In genomic region chr14:52068741-52069616, GRCh38 we compare ENCODE assay signal across 8 cellular contexts. TPM values are rescaled to one million over a fixed set of nuclear protein-coding genes. Genes with fewer than 3 reads are reported as not detected.
A peak's percentile ranks its signal among the peaks of the same experiment; 100 is the strongest.
DNase-seq lines count a peak whose midpoint lies in the region; ATAC-seq, FAIRE-seq and TF ChIP-seq lines count a peak whose summit lies in the region.

NID2 (minus strand) TSS chr14:52069059; CDS start chr14:52068994, 65 bp downstream.

- FAIRE-seq in endothelial cell of umbilical vein (lab: Jason Lieb, UNC) = peak; percentile 84

- no peak for ATAC-seq in HG02763 (IDR thresholded peaks at IDR 0.05; ENCODE audit: unreplicated experiment)
- ATAC-seq in GM21526 (IDR thresholded peaks at IDR 0.05; ENCODE audit: low FRiP score, unreplicated experiment) = no peak

- DNase-seq in CD4-positive, alpha-beta memory T cell = peak; percentile 27 to 42 (median 36)
- DNase-seq in activated CD4-positive, alpha-beta memory T cell treated with anti-CD3 and anti-CD28 coated beads, Interleukin-2, amount 10 ng/mL, durations not matched to agents 7 days and 5 days = peak; percentile 44
- DNase-seq in endothelial cell of umbilical vein (ENCODE audit: low read depth, low spot score) (peak; percentile 68), medulla oblongata (ENCODE audit: extremely low spot score) (peak; percentile 72)
- peak; percentile 29 for DNase-seq in stimulated activated CD8-positive, alpha-beta memory T cell treated with anti-CD3 and anti-CD28 coated beads, Interleukin-15, amount 100 ng/mL, for 24 hours (ENCODE audit: low read depth)

- peaks cover 10 to 43% (median 21%) of the 10 kb centered on the region in 4 donors for H3K4me1 Mint-ChIP-seq in CD4-positive, alpha-beta memory T cell
- H3K4me1 Mint-ChIP-seq in activated CD4-positive, alpha-beta memory T cell treated with anti-CD3 and anti-CD28 coated beads, Interleukin-2, amount 10 ng/mL, durations not matched to agents 7 days and 5 days = peaks cover 22% of the 10 kb centered on the region

- no peaks in the 10 kb centered on the region for H3K9me3 ChIP-seq in CD4-positive, alpha-beta memory T cell (ENCODE audit: control insufficient read depth in 1 of 2, low read length in 2 of 2)
- no peaks in the 10 kb centered on the region for H3K9me3 ChIP-seq in HUES48 (ENCODE audit: control insufficient read depth, insufficient read depth, low read length)
- H3K9me3 ChIP-seq in endothelial cell of umbilical vein (replicated peaks; ENCODE audit: control insufficient read depth, insufficient read depth, low read length) = no peaks in the 10 kb centered on the region

- no peaks in the 10 kb centered on the region for H3K36me3 Mint-ChIP-seq in CD4-positive, alpha-beta memory T cell
- H3K36me3 Mint-ChIP-seq in activated CD4-positive, alpha-beta memory T cell treated with anti-CD3 and anti-CD28 coated beads, Interleukin-2, amount 10 ng/mL, durations not matched to agents 7 days and 5 days (ENCODE audit: low read depth) = no peaks in the 10 kb centered on the region

- no peak within 1 kb of the TSS for H3K27ac Mint-ChIP-seq in CD4-positive, alpha-beta memory T cell
- H3K27ac Mint-ChIP-seq in activated CD4-positive, alpha-beta memory T cell treated with anti-CD3 and anti-CD28 coated beads, Interleukin-2, amount 10 ng/mL, durations not matched to agents 7 days and 5 days = no peak within 1 kb of the TSS

- no peak for TF ChIP-seq CTCF in endothelial cell of umbilical vein (IDR thresholded peaks at IDR 0.05; ENCODE audit: extremely low read depth in 1 of 2, insufficient read depth in 1 of 2, low read depth in 1 of 2, low read length in 2 of 2)

- H2AFZ ChIP-seq in endothelial cell of umbilical vein (ENCODE audit: low read depth, low read length) = peak within 1 kb of the TSS; percentile 90

- H3K36me3 ChIP-seq in CD4-positive, alpha-beta memory T cell (ENCODE audit: insufficient read depth, low read length) = no peaks in the 10 kb centered on the region
- H3K36me3 ChIP-seq in HUES48 (ENCODE audit: control insufficient read depth, insufficient read depth, low read length) (no peaks in the 10 kb centered on the region), endothelial cell of umbilical vein (ENCODE audit: control insufficient read depth in 2 of 2, extremely low read depth in 1 of 2, insufficient read depth in 2 of 2, low read length in 2 of 2) (no peaks in the 10 kb centered on the region)

- CTCF ChIA-PET in CD4-positive, alpha-beta memory T cell (lab: Charles Lee; ENCODE audit: partially characterized antibody) = interaction anchor here (0.8 to 1.5 kb wide), 2 partner anchors 49 to 107 kb away, joined by 3 to 4 read pairs; no protein-coding TSS in a partner anchor
- CTCF ChIA-PET in activated CD4-positive, alpha-beta memory T cell treated with anti-CD3 and anti-CD28 coated beads, Interleukin-2, amount 10 ng/mL, durations not matched to agents 7 days and 5 days (lab: Charles Lee) = interaction anchor here (0.5 to 1.3 kb wide), 3 partner anchors 26 to 201 kb away, joined by 3 read pairs; no protein-coding TSS in a partner anchor
- CTCF ChIA-PET in endothelial cell of umbilical vein (lab: Charles Lee) = interaction anchor here (0.8 to 5.4 kb wide), 12 partner anchors 9 to 79 kb away, joined by 3 to 52 read pairs (median 4); no protein-coding TSS in a partner anchor

- peak within 1 kb of the TSS; percentile 63 to 86 (median 76) for H3K4me3 Mint-ChIP-seq in CD4-positive, alpha-beta memory T cell
- peak within 1 kb of the TSS; percentile 54 for H3K4me3 Mint-ChIP-seq in activated CD4-positive, alpha-beta memory T cell treated with anti-CD3 and anti-CD28 coated beads, Interleukin-2, amount 10 ng/mL, durations not matched to agents 7 days and 5 days

- peak within 1 kb of the TSS; percentile 84 for H3K4me2 ChIP-seq in endothelial cell of umbilical vein (ENCODE audit: insufficient read depth, low read length)

- H3K27me3 ChIP-seq in CD4-positive, alpha-beta memory T cell (ENCODE audit: insufficient read depth, low read length) = peaks cover 25% of the 10 kb centered on the region
- H3K27me3 ChIP-seq in HUES48 (ENCODE audit: control insufficient read depth, insufficient read depth, low read length) (peaks cover 56% of the 10 kb centered on the region), endothelial cell of umbilical vein (ENCODE audit: control insufficient read depth in 2 of 2, insufficient read depth in 2 of 2, low read length in 2 of 2) (peaks cover 0 to 2% of the 10 kb centered on the region in 2 experiments)

- no peak for TF ChIP-seq POLR2A in endothelial cell of umbilical vein (IDR thresholded peaks at IDR 0.05; ENCODE audit: low read depth, low read length)

- H4K20me1 ChIP-seq in endothelial cell of umbilical vein (replicated peaks; ENCODE audit: control insufficient read depth, extremely low read depth, insufficient read depth, low read length) = no peaks in the 10 kb centered on the region

- H3K9me3 Mint-ChIP-seq in CD4-positive, alpha-beta memory T cell = peaks cover 0 to 2% (median 0%) of the 10 kb centered on the region in 8 donors
- H3K9me3 Mint-ChIP-seq in activated CD4-positive, alpha-beta memory T cell treated with anti-CD3 and anti-CD28 coated beads, Interleukin-2, amount 10 ng/mL, durations not matched to agents 7 days and 5 days = no peaks in the 10 kb centered on the region

- H3K27me3 Mint-ChIP-seq in CD4-positive, alpha-beta memory T cell = peaks cover 30 to 31% of the 10 kb centered on the region in 2 donors
- H3K27me3 Mint-ChIP-seq in activated CD4-positive, alpha-beta memory T cell treated with anti-CD3 and anti-CD28 coated beads, Interleukin-2, amount 10 ng/mL, durations not matched to agents 7 days and 5 days = peaks cover 62% of the 10 kb centered on the region

- H3K4me3 ChIP-seq in CD4-positive, alpha-beta memory T cell (ENCODE audit: low read length in 2 of 2) = peak within 1 kb of the TSS; percentile 15 to 34
- peak within 1 kb of the TSS; percentile 74 for H3K4me3 ChIP-seq in HUES48 (ENCODE audit: low read depth, low read length)
- peak within 1 kb of the TSS; percentile 41 to 84 (median 63) for H3K4me3 ChIP-seq in endothelial cell of umbilical vein (replicated peaks in 1 of 3; ENCODE audit: insufficient read depth in 1 of 3, low read depth in 1 of 3, low read length in 3 of 3)

- peaks cover 39% of the 10 kb centered on the region for H3K4me1 ChIP-seq in CD4-positive, alpha-beta memory T cell (ENCODE audit: insufficient read depth, low read length)
- H3K4me1 ChIP-seq in HUES48 (ENCODE audit: control insufficient read depth, insufficient read depth, low read length) = peaks cover 3% of the 10 kb centered on the region; the same call in 1 of the 2 replicates
- peaks cover 30% of the 10 kb centered on the region for H3K4me1 ChIP-seq in endothelial cell of umbilical vein (ENCODE audit: control insufficient read depth, extremely low read depth, insufficient read depth, low read length)

- intact Hi-C loops in CD4-positive, alpha-beta memory T cell (cut with micrococcal nuclease) = no loop called here
- intact Hi-C loops in endothelial cell of umbilical vein (cut with micrococcal nuclease) = loop anchor here (1.0 kb wide), 4 partner anchors 48 to 673 kb away; no protein-coding TSS in a partner anchor

- no peaks in the 10 kb centered on the region for H3K9me1 ChIP-seq in endothelial cell of umbilical vein (replicated peaks; ENCODE audit: control insufficient read depth, extremely low read depth, insufficient read depth, low read length)

- H3K27ac ChIP-seq in CD4-positive, alpha-beta memory T cell (ENCODE audit: low read depth, low read length) = no peak within 1 kb of the TSS
- H3K27ac ChIP-seq in HUES48 (ENCODE audit: low read depth, low read length) (no peak within 1 kb of the TSS), endothelial cell of umbilical vein (ENCODE audit: insufficient read depth, low read depth, low read length) (no peak within 1 kb of the TSS)

- no peak within 1 kb of the TSS for H3K9ac ChIP-seq in HUES48 (ENCODE audit: low read depth, low read length)
- H3K9ac ChIP-seq in endothelial cell of umbilical vein (replicated peaks; ENCODE audit: extremely low read depth, insufficient read depth, low read length) = peak within 1 kb of the TSS; percentile 67

- dilution Hi-C loops in endothelial cell of umbilical vein (cut with MboI; ENCODE audit: extremely low pct_ligation_motif_present, low sequenced_read_pairs) = no loop called here

- no TSS peak for BruUV-seq in endothelial cell of umbilical vein (replicated peaks; lab: Mats Ljungman, UMichigan)

- no peaks in the 10 kb centered on the region for H3K79me2 ChIP-seq in endothelial cell of umbilical vein (ENCODE audit: control insufficient read depth, insufficient read depth, low read length)

- POLR2A ChIA-PET in CD4-positive, alpha-beta memory T cell (lab: Charles Lee; ENCODE audit: partially characterized antibody) = interaction anchor here (0.8 kb wide), 1 partner anchor 222 kb away, joined by 3 read pairs; no protein-coding TSS in a partner anchor
- POLR2A ChIA-PET in activated CD4-positive, alpha-beta memory T cell treated with anti-CD3 and anti-CD28 coated beads, Interleukin-2, amount 10 ng/mL, durations not matched to agents 7 days and 5 days (lab: Charles Lee) = interaction anchor here (0.8 to 1.4 kb wide), 3 partner anchors 44 to 484 kb away, joined by 3 to 4 read pairs (median 4); partner anchors contain the start of genes GPR137C and TXNDC16
- POLR2A ChIA-PET in endothelial cell of umbilical vein (lab: Charles Lee) = no interaction called here

TF ChIP-seq in endothelial cell of umbilical vein, 7 proteins besides CTCF, POLR2A, EP300 and RAD21:
- TF ChIP-seq POLR2AphosphoS5 (IDR thresholded peaks at IDR 0.05; ENCODE audit: insufficient read depth, low read depth, low read length) (no peak), GATA2 (IDR thresholded peaks at IDR 0.05; ENCODE audit: insufficient read depth, insufficient read length, low read depth, low read length) (no peak), EZH2 (IDR thresholded peaks at IDR 0.05; ENCODE audit: borderline replicate concordance, low read depth, low read length, severe bottlenecking) (no peak), JUN (IDR thresholded peaks at IDR 0.05; ENCODE audit: borderline replicate concordance, insufficient read depth, insufficient read length, low read depth) (no peak), FOS (IDR thresholded peaks at IDR 0.05; ENCODE audit: borderline replicate concordance, insufficient read depth, low read length) (no peak)

RNA-seq across cellular contexts. Expression of gene NID2, which starts in this region (rescaled TPM):
- total RNA-seq in CD4-positive, alpha-beta memory T cell = not detected
- polyA plus RNA-seq in CD4-positive, alpha-beta memory T cell = under 1 TPM; 0.34 to 0.37 TPM
- under 1 TPM; 0.15 to 0.18 TPM for total RNA-seq in activated CD4-positive, alpha-beta memory T cell treated with anti-CD3 and anti-CD28 coated beads, Interleukin-2, amount 10 ng/mL, durations not matched to agents 7 days and 5 days
- 33.0 and 56.7 TPM in 2 replicates for total RNA-seq in endothelial cell of umbilical vein
- polyA plus RNA-seq in endothelial cell of umbilical vein = 21.7 and 22.5 TPM in 2 replicates
- polyA plus RNA-seq in endothelial cell of umbilical vein (2011; cell fraction: cytosol; rRNA removed) = 14.2 and 17.0 TPM in 2 replicates
- polyA plus RNA-seq in endothelial cell of umbilical vein (2011; cell fraction: nucleus; rRNA removed) = 36.9 and 38.6 TPM in 2 replicates
- polyA plus RNA-seq in endothelial cell of umbilical vein (2012) = 1.7 and 2.7 TPM in 2 replicates
- 34.1 and 39.0 TPM in 2 replicates for polyA minus RNA-seq in endothelial cell of umbilical vein
- 0.31 TPM for polyA minus RNA-seq in endothelial cell of umbilical vein (2011; cell fraction: cytosol; rRNA and poly(A)+ RNA removed)
- polyA minus RNA-seq in endothelial cell of umbilical vein (2011; cell fraction: nucleus; rRNA and poly(A)+ RNA removed) = 22.0 and 32.9 TPM in 2 replicates

Comparison
In these comparisons a context has a peak if more than half of its experiments do, and no peak if none do; other contexts are left out.
1. RNA of gene NID2 (total RNA-seq): 33.0 to 56.7 TPM in endothelial cell of umbilical vein; 0.15 to 0.18 TPM in activated CD4-positive, alpha-beta memory T cell treated with anti-CD3 and anti-CD28 coated beads, Interleukin-2, amount 10 ng/mL, durations not matched to agents 7 days and 5 days and not detected in CD4-positive, alpha-beta memory T cell; every median in the first group is over 10 times any median in the second.
2. Peak in DNase-seq and H3K4me3 ChIP-seq in CD4-positive, alpha-beta memory T cell; RNA of the gene not detected or under 1 TPM.
3. Peak in DNase-seq in activated CD4-positive, alpha-beta memory T cell treated with anti-CD3 and anti-CD28 coated beads, Interleukin-2, amount 10 ng/mL, durations not matched to agents 7 days and 5 days; RNA of the gene not detected or under 1 TPM.
4. Peak in every context shown above with its lines, with median percentiles within 50 percentile points of each other: DNase-seq and H3K4me3 ChIP-seq.